Comparison of ENCODE assay signal across 8 cellular contexts in genomic region chr9:113590991-113591898, GRCh38.
DNase-seq lines count a peak whose midpoint lies in the region; ATAC-seq and TF ChIP-seq lines count a peak whose summit lies in the region.

No MANE protein-coding gene starts in this region.

- H3K9me3 ChIP-seq in lung (ENCODE audit: control insufficient read depth in 2 of 2, insufficient read depth in 1 of 2, low read length in 1 of 2), result no peaks in the 10 kb centered on the region

- ATAC-seq in HG02678 (IDR thresholded peaks at IDR 0.05; ENCODE audit: unreplicated experiment) (peak; percentile 55), lung (ENCODE audit: insufficient read depth, low FRiP score) (peak; percentile 31)

- peaks cover 15 to 40% of the 10 kb centered on the region in 2 donors for H3K4me1 ChIP-seq in lung (ENCODE audit: control insufficient read depth in 2 of 2, insufficient read depth in 2 of 2, low read length in 2 of 2)

- 58 to 66% methylated on average over 20 of the region's 20 CpGs for WGBS in lung, 2 donors

- no peaks in the 10 kb centered on the region for H3K27me3 ChIP-seq in lung (ENCODE audit: control insufficient read depth, insufficient read depth)

- peak overlapping the region; percentile 33 to 43 for H3K27ac ChIP-seq in lung (ENCODE audit: low read depth in 1 of 2, low read length in 1 of 2)

- H3K4me3 ChIP-seq in lung, result no peak overlapping the region

- TF ChIP-seq CTCF in lung (IDR thresholded peaks at IDR 0.05; ENCODE audit: control extremely low read depth, extremely low read depth), result peak; percentile 74

- peak; percentile 53 for DNase-seq in NCI-H1436 (lab: John Stamatoyannopoulos, UW)
- DNase-seq in NCI-H1436 treated with DMSO at 0.1 percent for 48 hours (lab: John Stamatoyannopoulos, UW), result no peak
- peak; percentile 52 for DNase-seq in NCI-H226
- DNase-seq in activated CD4-positive, alpha-beta T cell treated with anti-CD3 and anti-CD28 coated beads for 24 hours (ENCODE audit: low read depth in 2 of 2), result peak; percentile 46 to 74
- peak; percentile 91 for DNase-seq in dermis blood vessel endothelial cell
- peak; percentile 70 for DNase-seq in lung (ENCODE audit: low spot score)
- peak; percentile 45 for DNase-seq in stimulated activated CD8-positive, alpha-beta memory T cell treated with anti-CD3 and anti-CD28 coated beads, Interleukin-4, amount 100 ng/mL, for 24 hours (ENCODE audit: low read depth)

- H3K36me3 ChIP-seq in lung (ENCODE audit: control insufficient read depth in 2 of 2, insufficient read depth in 2 of 2, low read length in 2 of 2), result peaks cover 0 to 17% of the 10 kb centered on the region in 2 donors
